In the genomic region with DNA sequence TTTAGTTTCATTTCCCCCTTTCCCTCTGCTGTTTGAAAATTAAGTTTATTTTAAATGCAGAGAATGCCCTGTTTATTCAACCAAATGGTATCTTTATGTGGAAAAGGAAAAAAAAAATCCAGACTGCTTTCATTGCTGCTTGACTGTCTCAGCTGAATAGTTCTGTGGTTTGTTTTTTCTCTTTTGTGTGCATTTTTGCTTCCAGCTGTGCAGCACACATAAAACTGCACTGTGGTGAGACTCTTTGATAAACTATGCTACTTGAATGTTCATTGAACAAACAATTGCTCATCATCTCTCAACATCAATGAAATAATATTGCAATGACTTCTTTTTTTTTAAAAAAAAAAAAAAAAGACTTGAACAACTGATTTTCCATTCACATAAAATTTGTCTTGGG, we compare ENCODE assay signal across 13 cellular contexts.
A peak's percentile ranks its signal among the peaks of the same experiment; 100 is the strongest.
DNase-seq lines count a peak whose midpoint lies in the region; ATAC-seq and TF ChIP-seq lines count a peak whose summit lies in the region.
"Had no signal": no experiment of that assay in that cellular context is flagged by ENCODE, and none has a peak within 500 bp of the region (broad histone marks: within the 10 kb centered on the region; RNA-seq: fewer than 3 reads in every experiment).

No MANE protein-coding gene starts in this region.

- H3K4me3 ChIP-seq in RWPE2 (ENCODE audit: severe bottlenecking): no peak overlapping the region
- no peak overlapping the region for H3K4me3 ChIP-seq in fibroblast of mammary gland (ENCODE audit: control insufficient read depth, low read depth, low read length)
- H3K4me3 ChIP-seq in smooth muscle cell: peak overlapping the region; percentile 20

- H3K9me3 Mint-ChIP-seq in natural killer cell treated with Interleukin-12 subunit alpha and Interleukin-12 subunit beta and Interleukin-15 and Interleukin-18, amount 100 ng/mL, for 72 hours: no peaks in the 10 kb centered on the region

- DNase-seq in GM04504 (ENCODE audit: low read depth) (peak; percentile 30), RWPE2 (ENCODE audit: low spot score) (no peak), fibroblast of mammary gland (ENCODE audit: low read depth) (peak; percentile 36), smooth muscle cell (lab: John Stamatoyannopoulos, UW; ENCODE audit: unreplicated experiment) (no peak), KBM-7 (no peak), dermis blood vessel endothelial cell (no peak)
- no peak for DNase-seq in natural killer cell treated with Interleukin-12 subunit alpha and Interleukin-12 subunit beta and Interleukin-15 and Interleukin-18, amount 100 ng/mL, for 72 hours (ENCODE audit: low spot score)
- DNase-seq: activated CD8-positive, alpha-beta T cell treated with anti-CD3 and anti-CD28 coated beads, Interleukin-2, amount 10 ng/mL, durations not matched to agents 7 days and 5 days; activated effector memory CD4-positive, alpha-beta T cell treated with anti-CD3 and anti-CD28 coated beads, Interleukin-2, amount 50 U/mL, for 16 hours; immature natural killer cell; MV-4-11; T-helper 9 cell had no signal

- H3K9me3 ChIP-seq in RWPE2 (ENCODE audit: severe bottlenecking) (no peaks in the 10 kb centered on the region), smooth muscle cell (replicated peaks; ENCODE audit: low read depth) (peaks cover 6% of the 10 kb centered on the region)

- TF ChIP-seq CTCF in RWPE2 (IDR thresholded peaks at IDR 0.05; ENCODE audit: poor library complexity, severe bottlenecking) (no peak), fibroblast of mammary gland (conservative IDR thresholded peaks at IDR 0.05; ENCODE audit: control insufficient read depth, insufficient read depth, low read depth, low read length) (no peak), smooth muscle cell (IDR thresholded peaks at IDR 0.05; ENCODE audit: borderline replicate concordance, insufficient read depth, poor library complexity, severe bottlenecking) (no peak)

- H3K9ac ChIP-seq in smooth muscle cell (ENCODE audit: low read depth): peak overlapping the region; percentile 31

- H3F3A ChIP-seq in smooth muscle cell (ENCODE audit: low read depth): peaks cover 9% of the 10 kb centered on the region

- H3K4me3 Mint-ChIP-seq in natural killer cell treated with Interleukin-12 subunit alpha and Interleukin-12 subunit beta and Interleukin-15 and Interleukin-18, amount 100 ng/mL, for 72 hours: no peak overlapping the region
- H3K4me3 Mint-ChIP-seq: activated CD8-positive, alpha-beta T cell treated with anti-CD3 and anti-CD28 coated beads, Interleukin-2, amount 10 ng/mL, durations not matched to agents 7 days and 5 days; immature natural killer cell had no signal

- H3K27me3 ChIP-seq in RWPE2 (ENCODE audit: insufficient read depth, poor library complexity, severe bottlenecking) (no peaks in the 10 kb centered on the region), smooth muscle cell (ENCODE audit: low read depth) (no peaks in the 10 kb centered on the region)

- no peaks in the 10 kb centered on the region for H3K79me2 ChIP-seq in smooth muscle cell (ENCODE audit: low read depth)

- peaks cover 11 to 13% of the 10 kb centered on the region in 2 donors for H3K27me3 Mint-ChIP-seq in natural killer cell treated with Interleukin-12 subunit alpha and Interleukin-12 subunit beta and Interleukin-15 and Interleukin-18, amount 100 ng/mL, for 72 hours

- no peaks in the 10 kb centered on the region for H3K4me1 Mint-ChIP-seq in natural killer cell treated with Interleukin-12 subunit alpha and Interleukin-12 subunit beta and Interleukin-15 and Interleukin-18, amount 100 ng/mL, for 72 hours (ENCODE audit: low read depth in 2 of 2)
- H3K4me1 Mint-ChIP-seq: immature natural killer cell had no signal

- peak; percentile 67; the same call in 1 of the 3 replicates for ATAC-seq in RWPE2 (ENCODE audit: low read depth)
- no peak for ATAC-seq in HG03196 (IDR thresholded peaks at IDR 0.05; ENCODE audit: unreplicated experiment)
- ATAC-seq in natural killer cell treated with Interleukin-12 subunit alpha and Interleukin-12 subunit beta and Interleukin-15 and Interleukin-18, amount 100 ng/mL, for 72 hours: no peak
- ATAC-seq: activated CD8-positive, alpha-beta T cell treated with anti-CD3 and anti-CD28 coated beads, Interleukin-2, amount 10 ng/mL, durations not matched to agents 7 days and 5 days had no signal

- H3K36me3 ChIP-seq in RWPE2 (ENCODE audit: low read depth) (no peaks in the 10 kb centered on the region), smooth muscle cell (ENCODE audit: low read depth) (no peaks in the 10 kb centered on the region)

- H3K4me2 ChIP-seq in smooth muscle cell: peak overlapping the region; percentile 74

- H4K20me1 ChIP-seq in smooth muscle cell (ENCODE audit: low read depth): no peaks in the 10 kb centered on the region

- H3K27ac Mint-ChIP-seq in natural killer cell treated with Interleukin-12 subunit alpha and Interleukin-12 subunit beta and Interleukin-15 and Interleukin-18, amount 100 ng/mL, for 72 hours: no peak overlapping the region
- H3K27ac Mint-ChIP-seq: activated CD8-positive, alpha-beta T cell treated with anti-CD3 and anti-CD28 coated beads, Interleukin-2, amount 10 ng/mL, durations not matched to agents 7 days and 5 days; immature natural killer cell had no signal

- in situ Hi-C loops in KBM-7 (cut with MboI; ENCODE audit: low pct_unique_long_range_greater_than_20kb, low sequenced_read_pairs): no loop called here

- no peak overlapping the region for H2AFZ ChIP-seq in smooth muscle cell (ENCODE audit: low read depth)

- H3K27ac ChIP-seq in RWPE2 (ENCODE audit: poor library complexity, severe bottlenecking) (no peak overlapping the region), smooth muscle cell (ENCODE audit: low read depth) (peak overlapping the region; percentile 89)

- H3K4me1 ChIP-seq in RWPE2 (ENCODE audit: insufficient read depth, poor library complexity, severe bottlenecking) (peaks cover 8% of the 10 kb centered on the region), smooth muscle cell (ENCODE audit: low read depth) (peaks cover 21% of the 10 kb centered on the region)

- H3K36me3 Mint-ChIP-seq in natural killer cell treated with Interleukin-12 subunit alpha and Interleukin-12 subunit beta and Interleukin-15 and Interleukin-18, amount 100 ng/mL, for 72 hours: no peaks in the 10 kb centered on the region
- H3K36me3 Mint-ChIP-seq: immature natural killer cell had no signal

Comparison
In these comparisons a context has a peak if more than half of its experiments do, and no peak if none do; other contexts are left out.
1. DNase-seq: peak in GM04504 (single experiment) and fibroblast of mammary gland (single experiment); none in RWPE2 (single experiment), smooth muscle cell (single experiment), KBM-7 (single experiment), dermis blood vessel endothelial cell (single experiment) and natural killer cell treated with Interleukin-12 subunit alpha and Interleukin-12 subunit beta and Interleukin-15 and Interleukin-18, amount 100 ng/mL, for 72 hours (single experiment).